Comparison of ENCODE assay signal across 12 cellular contexts in the genomic region with DNA sequence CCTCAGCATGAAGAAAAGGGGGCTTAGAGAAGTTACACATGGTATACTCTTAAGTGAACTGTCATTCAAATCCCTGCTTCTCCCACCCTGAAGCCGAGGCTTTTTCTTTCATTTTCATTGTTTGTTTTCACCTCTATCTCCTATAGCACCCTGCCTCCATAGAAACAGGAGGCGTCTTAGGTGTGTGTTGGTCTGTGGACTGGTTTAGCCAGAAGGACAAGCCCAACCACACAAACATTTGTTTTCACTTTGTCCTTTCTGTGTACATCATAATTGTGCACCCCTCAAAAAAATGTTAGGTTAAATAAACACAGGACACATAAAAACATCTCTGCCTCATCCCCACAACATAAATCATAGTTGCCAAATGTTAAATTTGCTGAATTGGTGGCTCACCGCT.
DNase-seq lines count a peak whose midpoint lies in the region; ATAC-seq, FAIRE-seq and TF ChIP-seq lines count a peak whose summit lies in the region.
"Had no signal": no experiment of that assay in that cellular context is flagged by ENCODE, and none has a peak within 500 bp of the region (broad histone marks: within the 10 kb centered on the region; RNA-seq: fewer than 3 reads in every experiment).

No MANE protein-coding gene starts in this region.

- H2AK5ac ChIP-seq in trophoblast cell (ENCODE audit: low read length), result no peak overlapping the region

- H3K27me3 ChIP-seq in trophoblast cell (ENCODE audit: insufficient read depth, low read length), result no peaks in the 10 kb centered on the region

- no peak overlapping the region for H3K18ac ChIP-seq in trophoblast cell (ENCODE audit: low read length)

- no peak overlapping the region for H4K91ac ChIP-seq in trophoblast cell (ENCODE audit: low read depth, low read length)

- no peak overlapping the region for H3K4me3 Mint-ChIP-seq in activated T-helper 1 cell treated with anti-CD3 and anti-CD28 coated beads, Interleukin-12 subunit alpha, Interleukin-12 subunit beta, Interleukin-2, Interleukin-4 antibody, amounts not matched to agents 30 ng/mL and 10 ng/mL and 1 ng/mL, durations not matched to agents 14 hours and 24 hours and 36 hours
- H3K4me3 Mint-ChIP-seq: naive B cell; T-helper 2 cell treated with Interferon-gamma antibody and Interleukin-4, amounts not matched to agents 5 μg/mL and 100 μg/mL, for 36 hours had no signal

- no peaks in the 10 kb centered on the region for H3K4me1 Mint-ChIP-seq in activated T-helper 1 cell treated with anti-CD3 and anti-CD28 coated beads, Interleukin-12 subunit alpha, Interleukin-12 subunit beta, Interleukin-2, Interleukin-4 antibody, amounts not matched to agents 30 ng/mL and 10 ng/mL and 1 ng/mL, durations not matched to agents 14 hours and 24 hours and 36 hours (ENCODE audit: low read depth)
- H3K4me1 Mint-ChIP-seq: naive B cell had no signal

- no peak overlapping the region for H2BK120ac ChIP-seq in trophoblast cell (ENCODE audit: insufficient read depth, low read length, poor library complexity)

- WGBS in trophoblast cell (ENCODE audit: extremely low coverage, insufficient coverage, insufficient read length), result no CpG with 5 or more reads among the region's 3 CpGs

- H2BK5ac ChIP-seq in trophoblast cell (ENCODE audit: low read depth, low read length, poor library complexity), result no peak overlapping the region

- no peak overlapping the region for H4K8ac ChIP-seq in trophoblast cell (ENCODE audit: low read depth, low read length)

- H2BK12ac ChIP-seq in trophoblast cell (ENCODE audit: low read length), result no peak overlapping the region

- peak overlapping the region; percentile 1 for H3K4me2 ChIP-seq in trophoblast cell (ENCODE audit: low read length)

- no peak for FAIRE-seq in GM12891 (lab: Jason Lieb, UNC)

- DNase-seq in GM12865 (ENCODE audit: low read depth) (peak; percentile 25), astrocyte of the spinal cord (ENCODE audit: low read depth, low spot score) (peak; percentile 9), trophoblast cell (peak; percentile 74 to 84), GM12891 (ENCODE audit: insufficient read length, low spot score) (no peak), posterior cingulate gyrus (no peak)
- no peak for DNase-seq in activated T-helper 1 cell treated with anti-CD3 and anti-CD28 coated beads, Interleukin-12 subunit alpha, Interleukin-12 subunit beta, Interleukin-2, Interleukin-4 antibody, amounts not matched to agents 30 ng/mL and 10 ng/mL and 1 ng/mL, durations not matched to agents 14 hours and 24 hours and 36 hours (ENCODE audit: low spot score)
- DNase-seq: activated gamma-delta T cell, foreskin melanocyte, naive B cell had no signal

- ATAC-seq in HG03354 (IDR thresholded peaks at IDR 0.05; ENCODE audit: poor library complexity, severe bottlenecking, unreplicated experiment) (peak; percentile 71), HG02938 (IDR thresholded peaks at IDR 0.05; ENCODE audit: unreplicated experiment) (no peak)

- H3K36me3 Mint-ChIP-seq in activated T-helper 1 cell treated with anti-CD3 and anti-CD28 coated beads, Interleukin-12 subunit alpha, Interleukin-12 subunit beta, Interleukin-2, Interleukin-4 antibody, amounts not matched to agents 30 ng/mL and 10 ng/mL and 1 ng/mL, durations not matched to agents 14 hours and 24 hours and 36 hours (ENCODE audit: low read depth), result no peaks in the 10 kb centered on the region
- H3K36me3 Mint-ChIP-seq: naive B cell had no signal

- H3K14ac ChIP-seq in trophoblast cell (ENCODE audit: low read length), result no peak overlapping the region

- H3K23ac ChIP-seq in trophoblast cell (ENCODE audit: low read length), result no peak overlapping the region

- no peak overlapping the region for H3K4ac ChIP-seq in trophoblast cell (ENCODE audit: low read depth, low read length)

- no peaks in the 10 kb centered on the region for H3K27me3 Mint-ChIP-seq in activated T-helper 1 cell treated with anti-CD3 and anti-CD28 coated beads, Interleukin-12 subunit alpha, Interleukin-12 subunit beta, Interleukin-2, Interleukin-4 antibody, amounts not matched to agents 30 ng/mL and 10 ng/mL and 1 ng/mL, durations not matched to agents 14 hours and 24 hours and 36 hours (ENCODE audit: insufficient read depth)

- no peak for TF ChIP-seq POLR2A in GM12891 (IDR thresholded peaks at IDR 0.05; ENCODE audit: low read depth, low read length)

- H3K9me3 ChIP-seq in trophoblast cell (ENCODE audit: insufficient read depth, low read depth, low read length), result no peaks in the 10 kb centered on the region

- no peak overlapping the region for H2AFZ ChIP-seq in trophoblast cell (ENCODE audit: insufficient read depth, low read length, poor library complexity)

- H3K79me2 ChIP-seq in trophoblast cell (ENCODE audit: control insufficient read depth, insufficient read depth, low read length, poor library complexity), result no peaks in the 10 kb centered on the region

- H3K79me1 ChIP-seq in trophoblast cell (ENCODE audit: low read length), result peaks cover 1% of the 10 kb centered on the region

- TF ChIP-seq CTCF in GM12865 (IDR thresholded peaks at IDR 0.05; ENCODE audit: insufficient read depth, low read depth, low read length, missing control alignments) (no peak), astrocyte of the spinal cord (IDR thresholded peaks at IDR 0.05; ENCODE audit: low read depth, low read length) (no peak)

- intact Hi-C loops in activated T-helper 1 cell treated with anti-CD3 and anti-CD28 coated beads, Interleukin-12 subunit alpha, Interleukin-12 subunit beta, Interleukin-2, Interleukin-4 antibody, amounts not matched to agents 30 ng/mL and 10 ng/mL and 1 ng/mL, durations not matched to agents 14 hours and 24 hours and 36 hours (cut with micrococcal nuclease), result no loop called here
- intact Hi-C loops in posterior cingulate gyrus (cut with DNase I), result no loop called here

- H4K12ac ChIP-seq in trophoblast cell (ENCODE audit: low read depth, low read length), result no peak overlapping the region

- H3K27ac ChIP-seq in trophoblast cell (ENCODE audit: low read depth, low read length), result no peak overlapping the region

- H3K9ac ChIP-seq in trophoblast cell (ENCODE audit: low read length), result no peak overlapping the region

- no peak overlapping the region for H3K4me3 ChIP-seq in GM12865 (ENCODE audit: low read depth, low read length)
- no peak overlapping the region for H3K4me3 ChIP-seq in astrocyte of the spinal cord (ENCODE audit: low read depth, low read length)
- no peak overlapping the region for H3K4me3 ChIP-seq in trophoblast cell (ENCODE audit: low read depth, low read length)

- H3K27ac Mint-ChIP-seq in activated T-helper 1 cell treated with anti-CD3 and anti-CD28 coated beads, Interleukin-12 subunit alpha, Interleukin-12 subunit beta, Interleukin-2, Interleukin-4 antibody, amounts not matched to agents 30 ng/mL and 10 ng/mL and 1 ng/mL, durations not matched to agents 14 hours and 24 hours and 36 hours, result no peak overlapping the region
- H3K27ac Mint-ChIP-seq: naive B cell; T-helper 2 cell treated with Interferon-gamma antibody and Interleukin-4, amounts not matched to agents 5 μg/mL and 100 μg/mL, for 36 hours had no signal

- no peaks in the 10 kb centered on the region for H3K36me3 ChIP-seq in trophoblast cell (ENCODE audit: control insufficient read depth in 1 of 2, insufficient read depth in 2 of 2, low read length in 2 of 2)

- no peaks in the 10 kb centered on the region for H3K9me3 Mint-ChIP-seq in activated T-helper 1 cell treated with anti-CD3 and anti-CD28 coated beads, Interleukin-12 subunit alpha, Interleukin-12 subunit beta, Interleukin-2, Interleukin-4 antibody, amounts not matched to agents 30 ng/mL and 10 ng/mL and 1 ng/mL, durations not matched to agents 14 hours and 24 hours and 36 hours
- H3K9me3 Mint-ChIP-seq: naive B cell; T-helper 2 cell treated with Interferon-gamma antibody and Interleukin-4, amounts not matched to agents 5 μg/mL and 100 μg/mL, for 36 hours had no signal

- peaks cover 0 to 5% of the 10 kb centered on the region in 2 experiments for H3K4me1 ChIP-seq in trophoblast cell (ENCODE audit: control insufficient read depth in 1 of 2, insufficient read depth in 2 of 2, low read length in 2 of 2)

- in situ Hi-C loops in astrocyte of the spinal cord (cut with HindIII; ENCODE audit: low sequenced_read_pairs), result no loop called here

TF ChIP-seq in GM12891, 5 proteins besides CTCF, POLR2A, EP300 and RAD21:
- TF ChIP-seq PAX5 (IDR thresholded peaks at IDR 0.05; ENCODE audit: insufficient read depth, low read length, severe bottlenecking), result no peak
- TF ChIP-seq TAF1 (IDR thresholded peaks at IDR 0.05; ENCODE audit: low read depth, low read length), result no peak
- no peak for TF ChIP-seq POLR2AphosphoS5 (IDR thresholded peaks at IDR 0.05; ENCODE audit: low read depth, low read length)
- no peak for TF ChIP-seq POU2F2 (IDR thresholded peaks at IDR 0.05; ENCODE audit: low read depth, low read length)
- TF ChIP-seq SPI1 (IDR thresholded peaks at IDR 0.05; ENCODE audit: low read depth, low read length), result no peak

Comparison
In these comparisons a context has a peak if more than half of its experiments do, and no peak if none do; other contexts are left out.
1. DNase-seq: peak in GM12865 (single experiment), astrocyte of the spinal cord (single experiment) and trophoblast cell (2 of 2); none in GM12891 (single experiment), activated T-helper 1 cell treated with anti-CD3 and anti-CD28 coated beads, Interleukin-12 subunit alpha, Interleukin-12 subunit beta, Interleukin-2, Interleukin-4 antibody, amounts not matched to agents 30 ng/mL and 10 ng/mL and 1 ng/mL, durations not matched to agents 14 hours and 24 hours and 36 hours (single experiment) and posterior cingulate gyrus (0 of 10).